15 cellular contexts compared by ENCODE assay signal in the genomic region with DNA sequence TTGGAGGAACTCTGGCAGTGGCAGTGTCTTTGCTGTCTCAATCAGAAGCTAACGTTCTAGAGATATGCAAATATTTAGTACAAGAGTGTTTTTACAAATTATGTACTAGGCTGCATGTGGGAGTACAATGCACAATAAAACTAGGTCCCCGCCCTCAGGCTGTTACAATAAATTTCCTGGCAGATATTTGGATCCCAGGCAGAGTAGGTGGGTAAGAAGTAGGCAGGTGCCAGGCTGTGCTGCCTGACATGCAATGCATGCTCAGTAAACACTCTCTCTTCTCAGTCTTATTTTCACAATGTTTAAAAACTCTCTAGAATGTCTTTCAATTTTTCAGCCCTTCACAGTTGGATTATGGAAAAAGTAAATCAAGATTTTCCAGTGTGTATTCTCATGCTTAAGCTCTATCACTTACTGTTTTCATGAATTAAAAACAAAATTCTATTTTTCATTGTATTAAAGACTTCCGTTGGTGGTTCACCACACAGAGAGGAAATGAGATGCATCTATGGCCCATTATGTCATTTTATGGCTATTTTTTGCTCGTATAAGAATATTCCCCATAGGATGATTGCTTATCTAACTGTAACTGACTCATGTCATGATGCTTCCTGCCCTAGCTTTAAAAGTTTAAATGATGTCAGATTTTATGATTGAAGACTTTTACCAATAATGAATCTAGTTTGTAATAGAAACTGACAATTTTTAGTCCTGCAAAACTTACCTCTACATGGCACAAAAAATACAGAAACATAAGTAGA.
DNase-seq lines count a peak whose midpoint lies in the region; ATAC-seq and TF ChIP-seq lines count a peak whose summit lies in the region.
"Had no signal": no experiment of that assay in that cellular context is flagged by ENCODE, and none has a peak within 500 bp of the region (broad histone marks: within the 10 kb centered on the region; RNA-seq: fewer than 3 reads in every experiment).

No MANE protein-coding gene starts in this region.

- peaks cover 9% of the 10 kb centered on the region for H3K9me3 ChIP-seq in DND-41 (ENCODE audit: insufficient read depth, low read length, severe bottlenecking)
- peaks cover 2% of the 10 kb centered on the region; the same call in 1 of the 2 replicates for H3K9me3 ChIP-seq in IMR-90 (ENCODE audit: control insufficient read depth, insufficient read depth, low read length)
- H3K9me3 ChIP-seq in SJCRH30 (replicated peaks): no peaks in the 10 kb centered on the region; the same call in 1 of the 2 replicates

- peak; percentile 0; the same call in 1 of the 2 replicates for TF ChIP-seq POLR2A in IMR-90 (IDR thresholded peaks at IDR 0.05; ENCODE audit: low read depth, low read length)

- H3K9me3 Mint-ChIP-seq in glutamatergic neuron (ENCODE audit: unreplicated experiment): peaks cover 2% of the 10 kb centered on the region

- no peaks in the 10 kb centered on the region for H4K20me1 ChIP-seq in DND-41 (ENCODE audit: insufficient read depth, low read length)
- H4K20me1 ChIP-seq in IMR-90 (ENCODE audit: insufficient read depth, low read length): no peaks in the 10 kb centered on the region; the same call in 1 of the 2 replicates

- no peak for TF ChIP-seq RAD21 in IMR-90 (IDR thresholded peaks at IDR 0.05; ENCODE audit: low read length)

- H3K14ac ChIP-seq in IMR-90 (replicated peaks; ENCODE audit: low read depth, low read length): peak overlapping the region; percentile 38; the same call in 1 of the 2 replicates

- H2AK5ac ChIP-seq in IMR-90 (ENCODE audit: low read depth, low read length): peak overlapping the region; percentile 35; the same call in 1 of the 2 replicates

- H3K36me3 Mint-ChIP-seq in glutamatergic neuron (ENCODE audit: unreplicated experiment): peaks cover 3% of the 10 kb centered on the region
- H3K36me3 Mint-ChIP-seq: CD8-positive, alpha-beta T cell had no signal

- H3K56ac ChIP-seq in IMR-90 (ENCODE audit: extremely low read depth, insufficient read depth, low read length): no peak overlapping the region

- POLR2A ChIA-PET in IMR-90 (lab: Charles Lee; ENCODE audit: unreplicated experiment): no interaction called here

- H2BK120ac ChIP-seq in IMR-90 (ENCODE audit: low read depth, low read length): peak overlapping the region; percentile 50

- dilution Hi-C loops in IMR-90 (cut with HindIII; ENCODE audit: low sequenced_read_pairs, unreplicated experiment): no loop called here

- H4K5ac ChIP-seq in IMR-90 (ENCODE audit: low read depth, low read length): no peak overlapping the region; the same call in 1 of the 2 replicates

- H3K27ac ChIP-seq in DND-41 (ENCODE audit: low read length) (peak overlapping the region; percentile 49), IMR-90 (ENCODE audit: insufficient read depth, low read length) (no peak overlapping the region), SJCRH30 (peak overlapping the region; percentile 81)
- H3K27ac ChIP-seq: left lung, spleen had no signal

- H2AFZ ChIP-seq in DND-41 (ENCODE audit: low read depth, low read length) (no peak overlapping the region), IMR-90 (replicated peaks; ENCODE audit: low read length, poor library complexity) (no peak overlapping the region)

- H3K23ac ChIP-seq in IMR-90 (ENCODE audit: low read depth, low read length): no peak overlapping the region; the same call in 1 of the 2 replicates

- intact Hi-C loops in IMR-90 (cut with micrococcal nuclease): loop anchor here (10.0 kb wide), 1 partner anchor 397 kb away; no protein-coding TSS in a partner anchor

- peak overlapping the region; percentile 49; the same call in 1 of the 2 replicates for H3K18ac ChIP-seq in IMR-90 (ENCODE audit: low read depth, low read length)

- H3K36me3 ChIP-seq in DND-41 (ENCODE audit: insufficient read depth, low read length): no peaks in the 10 kb centered on the region
- no peaks in the 10 kb centered on the region for H3K36me3 ChIP-seq in IMR-90 (ENCODE audit: control insufficient read depth, insufficient read depth, low read length)
- H3K36me3 ChIP-seq in SJCRH30: no peaks in the 10 kb centered on the region
- H3K36me3 ChIP-seq: left lung, spleen had no signal

- no peak overlapping the region for H2AK9ac ChIP-seq in IMR-90 (replicated peaks; ENCODE audit: low read depth, low read length, poor library complexity)

- H3K4me1 Mint-ChIP-seq in glutamatergic neuron (ENCODE audit: low read depth, unreplicated experiment): peaks cover 36% of the 10 kb centered on the region

- 0 out of 3 replicates have a peak overlapping the region, but pooled peaks have one; percentile 32 for H2BK15ac ChIP-seq in IMR-90 (ENCODE audit: low read depth, low read length)

- CTCF ChIA-PET in IMR-90 (lab: Yijun Ruan, JAX): interaction anchor here (0.7 to 1.4 kb wide), 2 partner anchors 11 to 14 kb away, joined by 3 to 5 read pairs; no protein-coding TSS in a partner anchor

- DNase-seq in DND-41 (peak; percentile 23), IMR-90 (peak; percentile 61), SJCRH30 (no peak), glutamatergic neuron (no peak), T-helper 2 cell (no peak), mesenteric fat pad (ENCODE audit: low spot score) (no peak), kidney glomerular epithelial cell (lab: John Stamatoyannopoulos, UW) (no peak), HUDEP-2 (lab: John Stamatoyannopoulos, UW; ENCODE audit: unreplicated experiment in 76 of 76) (no peak)
- DNase-seq: activated CD4-positive, alpha-beta T cell treated with anti-CD3 and anti-CD28 coated beads, Interleukin-2, amount 50 U/mL, for 4 hours; activated gamma-delta T cell; CD8-positive, alpha-beta T cell; endodermal cell; left lung; spleen had no signal

- in situ Hi-C loops in IMR-90 (cut with MboI; ENCODE audit: low sequenced_read_pairs): loop anchor here (25.0 kb wide), 2 partner anchors 321 to 1096 kb away; no protein-coding TSS in a partner anchor

- H4K91ac ChIP-seq in IMR-90 (ENCODE audit: insufficient read depth, low read depth, low read length): no peak overlapping the region

- peak overlapping the region; percentile 23; the same call in 1 of the 2 replicates for H3K4ac ChIP-seq in IMR-90 (ENCODE audit: low read depth, low read length)

- H3K4me2 ChIP-seq in DND-41 (ENCODE audit: insufficient read depth, low read length) (peak overlapping the region; percentile 33), IMR-90 (ENCODE audit: low read depth, low read length) (peak overlapping the region; percentile 20; the same call in 1 of the 2 replicates)

- peak overlapping the region; percentile 30 for H2BK5ac ChIP-seq in IMR-90 (ENCODE audit: low read depth, low read length, poor library complexity, severe bottlenecking)

- peak overlapping the region; percentile 7 for H3K4me3 Mint-ChIP-seq in glutamatergic neuron (ENCODE audit: unreplicated experiment)
- H3K4me3 Mint-ChIP-seq: CD8-positive, alpha-beta T cell; endodermal cell; neural crest cell had no signal

- no TSS peak for BruUV-seq in IMR-90 (replicated peaks; lab: Mats Ljungman, UMichigan)

- no peaks in the 10 kb centered on the region for H3K79me2 ChIP-seq in DND-41 (ENCODE audit: insufficient read depth, low read length)

- H3K27me3 ChIP-seq in DND-41 (ENCODE audit: insufficient read depth, low read length, poor library complexity): no peaks in the 10 kb centered on the region
- no peaks in the 10 kb centered on the region for H3K27me3 ChIP-seq in IMR-90 (ENCODE audit: control insufficient read depth, insufficient read depth, low read length)
- no peaks in the 10 kb centered on the region for H3K27me3 ChIP-seq in SJCRH30
- H3K27me3 ChIP-seq: left lung, spleen had no signal

- no peaks in the 10 kb centered on the region for H3K79me1 ChIP-seq in IMR-90 (ENCODE audit: low read depth in 1 of 2, low read length in 2 of 2)

- peaks cover 2% of the 10 kb centered on the region for H3K27me3 Mint-ChIP-seq in glutamatergic neuron (ENCODE audit: unreplicated experiment)

- peaks cover 13% of the 10 kb centered on the region; the same call in 1 of the 2 replicates for H3K9me1 ChIP-seq in IMR-90 (ENCODE audit: insufficient read depth, low read length)

- ATAC-seq in DND-41 (ENCODE audit: insufficient read depth, low read depth): peak; percentile 87
- ATAC-seq in IMR-90 (ENCODE audit: low read depth): no peak
- ATAC-seq: CD8-positive, alpha-beta T cell; left lung had no signal

- peak overlapping the region; percentile 25 to 47; a peak in 2 of 4 replicates for H4K8ac ChIP-seq in IMR-90 (ENCODE audit: low read depth in 2 of 2, low read length in 2 of 2)

- no peak overlapping the region for H3K27ac Mint-ChIP-seq in glutamatergic neuron (ENCODE audit: unreplicated experiment)
- H3K27ac Mint-ChIP-seq: CD8-positive, alpha-beta T cell; endodermal cell had no signal

- TF ChIP-seq CTCF in DND-41 (IDR thresholded peaks at IDR 0.05; ENCODE audit: borderline replicate concordance, extremely low read depth, low read length, poor library complexity, severe bottlenecking): no peak
- TF ChIP-seq CTCF in IMR-90 (conservative IDR thresholded peaks at IDR 0.05; ENCODE audit: low read depth, low read length): no peak
- no peak for TF ChIP-seq CTCF in glutamatergic neuron (IDR thresholded peaks at IDR 0.05; ENCODE audit: partially characterized antibody, unreplicated experiment)

- H3K4me1 ChIP-seq in DND-41 (ENCODE audit: insufficient read depth, low read length): peaks cover 22% of the 10 kb centered on the region
- H3K4me1 ChIP-seq in IMR-90 (ENCODE audit: control insufficient read depth, insufficient read depth, low read length): peaks cover 7% of the 10 kb centered on the region
- H3K4me1 ChIP-seq in SJCRH30: peaks cover 19% of the 10 kb centered on the region
- H3K4me1 ChIP-seq: left lung, spleen had no signal

- H3K9ac ChIP-seq in DND-41 (ENCODE audit: low read depth, low read length): no peak overlapping the region
- H3K9ac ChIP-seq in IMR-90 (ENCODE audit: low read depth, low read length): no peak overlapping the region

- H2BK20ac ChIP-seq in IMR-90 (ENCODE audit: low read depth, low read length): peak overlapping the region; percentile 28; the same call in 1 of the 2 replicates

- no peak overlapping the region for H3K4me3 ChIP-seq in DND-41 (ENCODE audit: low read depth in 1 of 2, low read length in 2 of 2)
- H3K4me3 ChIP-seq in IMR-90 (ENCODE audit: insufficient read depth, low read depth, low read length): no peak overlapping the region
- H3K4me3 ChIP-seq in SJCRH30: no peak overlapping the region
- H3K4me3 ChIP-seq: left lung, spleen had no signal

- no CpG with 5 or more reads among the region's 4 CpGs for WGBS in IMR-90 (ENCODE audit: extremely low coverage in 2 of 2, insufficient read length in 1 of 2), 2 experiments

TF ChIP-seq in IMR-90, 13 proteins besides CTCF, POLR2A, EP300 and RAD21 (continues in another document):
- TF ChIP-seq, protein P1, sequence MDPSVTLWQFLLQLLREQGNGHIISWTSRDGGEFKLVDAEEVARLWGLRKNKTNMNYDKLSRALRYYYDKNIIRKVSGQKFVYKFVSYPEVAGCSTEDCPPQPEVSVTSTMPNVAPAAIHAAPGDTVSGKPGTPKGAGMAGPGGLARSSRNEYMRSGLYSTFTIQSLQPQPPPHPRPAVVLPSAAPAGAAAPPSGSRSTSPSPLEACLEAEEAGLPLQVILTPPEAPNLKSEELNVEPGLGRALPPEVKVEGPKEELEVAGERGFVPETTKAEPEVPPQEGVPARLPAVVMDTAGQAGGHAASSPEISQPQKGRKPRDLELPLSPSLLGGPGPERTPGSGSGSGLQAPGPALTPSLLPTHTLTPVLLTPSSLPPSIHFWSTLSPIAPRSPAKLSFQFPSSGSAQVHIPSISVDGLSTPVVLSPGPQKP (IDR thresholded peaks at IDR 0.05; ENCODE audit: borderline replicate concordance, low read depth, low read length): no peak
- no peak for TF ChIP-seq CHD1 (IDR thresholded peaks at IDR 0.05; ENCODE audit: low read depth, low read length)

Comparison
In these comparisons a context has a peak if more than half of its experiments do, and no peak if none do; other contexts are left out.
1. DNase-seq: peak in DND-41 (single experiment) and IMR-90 (single experiment); none in SJCRH30 (0 of 2), glutamatergic neuron (single experiment), T-helper 2 cell (0 of 5), mesenteric fat pad (single experiment), kidney glomerular epithelial cell (single experiment) and HUDEP-2 (0 of 76).